14 cellular contexts compared by ENCODE assay signal in genomic region chr11:93526058-93526633, GRCh38. TPM values are rescaled to one million over a fixed set of nuclear protein-coding genes. Genes with fewer than 3 reads are reported as not detected.
DNase-seq lines count a peak whose midpoint lies in the region; ATAC-seq, FAIRE-seq and TF ChIP-seq lines count a peak whose summit lies in the region.
"Had no signal": no experiment of that assay in that cellular context is flagged by ENCODE, and none has a peak within 500 bp of the region (broad histone marks: within the 10 kb centered on the region; RNA-seq: fewer than 3 reads in every experiment).

No MANE protein-coding gene starts in this region.

- intact Hi-C loops in K562 (cut with micrococcal nuclease), result no loop called here

- H3K4me2 ChIP-seq in K562 (ENCODE audit: insufficient read depth, low read length), result no peak overlapping the region

- H4K20me1 ChIP-seq in K562 (replicated peaks; ENCODE audit: control insufficient read depth, insufficient read depth, low read length), result no peaks in the 10 kb centered on the region; the same call in 1 of the 2 replicates

- in situ Hi-C loops in K562 (cut with MboI), result no loop called here

- TF ChIP-seq CTCF in 22Rv1 (IDR thresholded peaks at IDR 0.05) (no peak), K562 (IDR thresholded peaks at IDR 0.05 in 2 of 3, conservative IDR thresholded peaks at IDR 0.05 in 1 of 3; ENCODE audit: insufficient read depth in 2 of 3, low read depth in 1 of 3, low read length in 3 of 3) (no peak)

- no peak overlapping the region for H3K9ac ChIP-seq in K562 (ENCODE audit: insufficient read depth in 1 of 2, low read depth in 2 of 2, low read length in 2 of 2)

- H3K27ac ChIP-seq in 22Rv1 (peak overlapping the region; percentile 63), K562 (ENCODE audit: extremely low read depth, low read depth, low read length) (no peak overlapping the region)
- H3K27ac ChIP-seq: tibial artery had no signal

- H3K79me2 ChIP-seq in K562 (ENCODE audit: control insufficient read depth, insufficient read depth, low read length), result no peaks in the 10 kb centered on the region

- H3K9me1 ChIP-seq in K562 (ENCODE audit: control insufficient read depth, insufficient read depth, low read length), result no peaks in the 10 kb centered on the region

- H3K4me1 ChIP-seq in K562 (replicated peaks in 1 of 2; ENCODE audit: control insufficient read depth in 2 of 2, insufficient read depth in 2 of 2, low read length in 2 of 2), result peaks cover 0 to 14% of the 10 kb centered on the region in 2 experiments; a peak in 3 of 5 replicates

- H3K36me3 ChIP-seq in K562 (ENCODE audit: control insufficient read depth, insufficient read depth, low read length), result no peaks in the 10 kb centered on the region; the same call in 2 of the 3 replicates
- no peaks in the 10 kb centered on the region for H3K36me3 ChIP-seq in H7 (replicated peaks; ENCODE audit: control insufficient read depth, insufficient read depth, low read length)

- CTCF ChIA-PET in K562 (lab: Yijun Ruan, JAX; ENCODE audit: low intra/inter-chr PET ratio), result no interaction called here

- no peaks in the 10 kb centered on the region for H3K9me3 ChIP-seq in K562 (replicated peaks; ENCODE audit: control insufficient read depth, insufficient read depth, low read depth, low read length)
- H3K9me3 ChIP-seq: tibial artery had no signal

- 50% methylated on average over 4 of the region's 4 CpGs for WGBS in K562 (ENCODE audit: insufficient coverage, low coverage, missing lambda C conversion rate)

- TF ChIP-seq EP300 in K562 (IDR thresholded peaks at IDR 0.05; ENCODE audit: low read length), result no peak

- POLR2A ChIA-PET in K562 (lab: Yijun Ruan, JAX), result interaction anchor here (1.0 to 1.4 kb wide), 3 partner anchors 10 to 15 kb away, joined by 3 to 5 read pairs (median 4); no protein-coding TSS in a partner anchor

- TF ChIP-seq RAD21 in K562 (CRISPR knock-in tag; conservative IDR thresholded peaks at IDR 0.05 in 1 of 2, IDR thresholded peaks at IDR 0.05 in 1 of 2), result no peak

- H3K27me3 ChIP-seq in K562 (ENCODE audit: control insufficient read depth in 2 of 2, insufficient read depth in 2 of 2, low read length in 2 of 2) (no peaks in the 10 kb centered on the region), H7 (ENCODE audit: control insufficient read depth, insufficient read depth, low read length) (no peaks in the 10 kb centered on the region)
- H3K27me3 ChIP-seq: tibial artery had no signal

- FAIRE-seq in GM18507 (lab: Jason Lieb, UNC), result peak; percentile 53
- FAIRE-seq in K562 (lab: Jason Lieb, UNC), result no peak

- H3K4me3 ChIP-seq in K562 (no peak overlapping the region), H7 (ENCODE audit: insufficient read depth, low read depth, low read length) (no peak overlapping the region)
- H3K4me3 ChIP-seq: tibial artery had no signal

- H2AFZ ChIP-seq in K562 (ENCODE audit: low read depth, low read length), result no peak overlapping the region

- ATAC-seq in HG02973 (IDR thresholded peaks at IDR 0.05; ENCODE audit: unreplicated experiment) (peak; percentile 18), K562 (no peak)
- ATAC-seq in activated CD4-positive, CD25-positive, alpha-beta regulatory T cell treated with anti-CD3 and anti-CD28 coated beads, Interleukin-2, amount 50 U/mL, for 24 hours, result no peak

- DNase-seq in GM18507 (ENCODE audit: extremely low spot score, insufficient read length, low read depth) (no peak), K562 (ENCODE audit: extremely low read depth in 1 of 4, low spot score in 3 of 4) (no peak), H7 (no peak), Ammon's horn (ENCODE audit: low spot score) (no peak)
- no peak for DNase-seq in stimulated activated CD4-positive, alpha-beta T cell treated with anti-CD3 and anti-CD28 coated beads, Interleukin-12 subunit alpha, Interleukin-12 subunit beta, amount 100 ng/mL, for 4 hours
- DNase-seq: Calu3; caudate nucleus; NCI-H146; SIG-M5; stimulated activated CD4-positive, alpha-beta T cell treated with anti-CD3 and anti-CD28 coated beads, Interleukin-4, amount 100 ng/mL, for 1 hour; tibial artery had no signal

- TF ChIP-seq POLR2A in K562 (conservative IDR thresholded peaks at IDR 0.05), result no peak

- BruUV-seq in K562 (replicated peaks; lab: Mats Ljungman, UMichigan), result no TSS peak

TF ChIP-seq in K562, 482 proteins besides CTCF, POLR2A, EP300 and RAD21:
- TF ChIP-seq MTA3 (IDR thresholded peaks at IDR 0.05; ENCODE audit: borderline replicate concordance) (no peak), CREB3L1 (IDR thresholded peaks at IDR 0.05; ENCODE audit: borderline replicate concordance, low read depth) (no peak), NKRF (IDR thresholded peaks at IDR 0.05; ENCODE audit: borderline replicate concordance) (no peak), ZBTB43 (CRISPR knock-in tag; IDR thresholded peaks at IDR 0.05) (no peak), ADNP (tag; IDR thresholded peaks at IDR 0.05) (no peak), FOSL1 (tag; conservative IDR thresholded peaks at IDR 0.05) (peak; percentile 16; the same call in 1 of the 2 replicates)
TF ChIP-seq in K562: peak in this region for 1.

RNA-seq across cellular contexts. Expression of gene SMCO4, which starts 17.0 kb away (rescaled TPM):
- total RNA-seq in K562 (2011; cell fraction: chromatin; rRNA removed; ENCODE audit: low replicate concordance), result 1.7 and 3.1 TPM in 2 replicates
- 3.3 and 4.8 TPM in 2 replicates for total RNA-seq in K562 (2011; cell fraction: nucleolus; rRNA removed)
- 3.3 and 5.0 TPM in 2 replicates for total RNA-seq in K562 (2011; cell fraction: nucleoplasm; rRNA removed)
- 15.3 and 36.6 TPM in 2 replicates for total RNA-seq in K562 (2014; rRNA removed)
- total RNA-seq in K562 (2014; rRNA removed; fragmentation: Illumina TruSeq; extraction: Trizol), result 16.0 and 19.1 TPM in 2 replicates
- total RNA-seq in K562 (2015; rRNA removed; fragmentation: Illumina TruSeq; extraction: Trizol), result 14.1 and 21.1 TPM in 2 replicates
- total RNA-seq in K562 (2021), result 16.9 and 18.5 TPM in 2 replicates
- polyA plus RNA-seq in K562 (2011; rRNA removed), result 9.5 and 11.5 TPM in 2 replicates
- 8.6 and 11.3 TPM in 2 replicates for polyA plus RNA-seq in K562 (2011; cell fraction: cytosol; rRNA removed)
- 2.6 and 5.4 TPM in 2 replicates for polyA plus RNA-seq in K562 (2011; cell fraction: nucleus; rRNA removed)
- 36.6 and 56.8 TPM in 2 replicates for polyA plus RNA-seq in K562 (2012)
- polyA plus RNA-seq in K562 (2014; fragmentation: Illumina TruSeq; extraction: Trizol), result 15.4 and 22.3 TPM in 2 replicates
- polyA plus RNA-seq in K562 (2014; fragmentation: Nextera tagmentation; extraction: Ambion mirVana), result 1 to 10 TPM; 1.8 to 2.2 TPM
- 18.3 and 27.8 TPM in 2 replicates for polyA plus RNA-seq in K562 (2014; rRNA removed)
- polyA minus RNA-seq in K562 (2011; rRNA and poly(A)+ RNA removed), result 3.3 and 3.5 TPM in 2 replicates
- 5.6 TPM in 1 of 2 replicates, not detected in the other for polyA minus RNA-seq in K562 (2011; cell fraction: cytosol; rRNA and poly(A)+ RNA removed)
- 1.4 and 1.6 TPM in 2 replicates for polyA minus RNA-seq in K562 (2011; cell fraction: nucleus; rRNA and poly(A)+ RNA removed)
- 57.6 and 84.9 TPM in 2 replicates for total RNA-seq in H7 (2014; rRNA removed; shearing (Covaris generic))
